Comparison of ENCODE assay signal across 9 cellular contexts in the genomic region with DNA sequence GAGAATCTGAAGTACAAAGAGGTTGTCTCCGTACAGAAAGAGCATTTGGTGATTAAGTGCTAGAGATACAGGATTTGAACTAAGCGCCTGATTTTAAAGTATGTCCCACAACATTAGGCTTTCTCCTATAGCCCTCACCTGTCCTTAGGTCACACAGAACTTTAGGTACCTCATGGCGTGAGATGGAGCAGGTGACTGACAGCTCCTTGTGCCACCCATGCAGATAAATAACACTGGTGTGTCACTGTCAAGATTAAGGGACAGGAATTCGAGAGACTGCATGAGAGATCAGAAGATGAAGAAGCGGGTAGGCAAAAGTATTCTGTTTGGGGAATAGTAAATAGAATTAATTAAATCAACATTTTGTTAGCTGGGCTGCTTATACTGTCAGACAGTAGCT. TPM values are rescaled to one million over a fixed set of nuclear protein-coding genes. Genes with fewer than 3 reads are reported as not detected.
DNase-seq lines count a peak whose midpoint lies in the region; ATAC-seq, FAIRE-seq and TF ChIP-seq lines count a peak whose summit lies in the region.
"Had no signal": no experiment of that assay in that cellular context is flagged by ENCODE, and none has a peak within 500 bp of the region (broad histone marks: within the 10 kb centered on the region; RNA-seq: fewer than 3 reads in every experiment).

No MANE protein-coding gene starts in this region.

- H3K4me3 Mint-ChIP-seq in T-helper 17 cell: peak overlapping the region; percentile 95

- TF ChIP-seq EP300 in HepG2 (IDR thresholded peaks at IDR 0.05; ENCODE audit: low read depth in 2 of 2, low read length in 2 of 2) (no peak), HepG2 (CRISPR knock-in tag; IDR thresholded peaks at IDR 0.05; ENCODE audit: borderline replicate concordance) (no peak)

- peaks cover 28% of the 10 kb centered on the region for H3K4me1 Mint-ChIP-seq in T-helper 17 cell

- H3K79me2 ChIP-seq in HepG2 (ENCODE audit: insufficient read depth, low read length) (peaks cover 16% of the 10 kb centered on the region), hepatocyte (peaks cover 12% of the 10 kb centered on the region)

- DNase-seq in HepG2 (ENCODE audit: low spot score) (no peak), right lobe of liver (no peak), T-helper 17 cell (no peak), hepatocyte (ENCODE audit: low spot score) (no peak), NOMO-1 treated with DMSO at 0.1 percent for 48 hours (lab: John Stamatoyannopoulos, UW; ENCODE audit: unreplicated experiment) (no peak), esophagus squamous epithelium (lab: John Stamatoyannopoulos, UW) (no peak), NCI-H146 (lab: John Stamatoyannopoulos, UW) (no peak)
- DNase-seq: stimulated activated naive CD4-positive, alpha-beta T cell had no signal

- in situ Hi-C loops in HepG2 (cut with HindIII; ENCODE audit: extremely low pct_ligation_motif_present, low pct_unique_long_range_greater_than_20kb): no loop called here

- H3K9me3 ChIP-seq in HepG2 (ENCODE audit: low read length) (no peaks in the 10 kb centered on the region), right lobe of liver (no peaks in the 10 kb centered on the region), T-helper 17 cell (ENCODE audit: control insufficient read depth, low read length, poor library complexity, severe bottlenecking) (no peaks in the 10 kb centered on the region), hepatocyte (ENCODE audit: low read depth) (no peaks in the 10 kb centered on the region), esophagus squamous epithelium (no peaks in the 10 kb centered on the region)

- peaks cover 28% of the 10 kb centered on the region for H3K4me1 ChIP-seq in HepG2 (ENCODE audit: insufficient read depth, low read length)
- H3K4me1 ChIP-seq in right lobe of liver: peaks cover 0 to 8% (median 0%) of the 10 kb centered on the region in 4 donors
- no peaks in the 10 kb centered on the region for H3K4me1 ChIP-seq in hepatocyte (ENCODE audit: insufficient read depth)
- H3K4me1 ChIP-seq in esophagus squamous epithelium: peaks cover 4 to 20% (median 7%) of the 10 kb centered on the region in 3 donors

- no peak for TF ChIP-seq RAD21 in HepG2 (CRISPR knock-in tag; IDR thresholded peaks at IDR 0.05)

- CTCF ChIA-PET in HepG2 (lab: Yijun Ruan, JAX; ENCODE audit: low intra/inter-chr PET ratio, low total read pairs): no interaction called here

- no peak for ATAC-seq in HepG2
- no peak for ATAC-seq in right lobe of liver
- ATAC-seq in T-helper 17 cell: no peak
- no peak for ATAC-seq in GM21717 (IDR thresholded peaks at IDR 0.05; ENCODE audit: unreplicated experiment)

- H3K9ac ChIP-seq in HepG2 (ENCODE audit: insufficient read depth, low read depth, low read length): peak overlapping the region; percentile 73

- H3K4me2 ChIP-seq in HepG2 (ENCODE audit: low read depth, low read length) (peak overlapping the region; percentile 87), hepatocyte (peak overlapping the region; percentile 77)

- peak overlapping the region; percentile 82 to 97 (median 94); a peak in 5 of 6 replicates for H3K4me3 ChIP-seq in HepG2 (replicated peaks in 1 of 3; ENCODE audit: insufficient read depth in 1 of 3, low read depth in 2 of 3, low read length in 3 of 3)
- H3K4me3 ChIP-seq in right lobe of liver: no peak overlapping the region
- no peak overlapping the region for H3K4me3 ChIP-seq in hepatocyte
- peak overlapping the region in 1 of 4 donors; percentile 67 for H3K4me3 ChIP-seq in esophagus squamous epithelium

- peak overlapping the region; percentile 94 for H3K27ac Mint-ChIP-seq in T-helper 17 cell

- no peak for FAIRE-seq in HepG2 (lab: Jason Lieb, UNC)

- no peaks in the 10 kb centered on the region; a peak in 1 of 5 replicates for H3K27me3 ChIP-seq in HepG2 (ENCODE audit: control insufficient read depth in 1 of 2, insufficient read depth in 2 of 2, low read length in 2 of 2)
- H3K27me3 ChIP-seq in right lobe of liver: no peaks in the 10 kb centered on the region
- H3K27me3 ChIP-seq in hepatocyte: no peaks in the 10 kb centered on the region
- H3K27me3 ChIP-seq in esophagus squamous epithelium: no peaks in the 10 kb centered on the region

- H4K20me1 ChIP-seq in HepG2 (ENCODE audit: insufficient read depth, low read length): no peaks in the 10 kb centered on the region
- H4K20me1 ChIP-seq in hepatocyte (ENCODE audit: insufficient read depth, poor library complexity, severe bottlenecking): no peaks in the 10 kb centered on the region

- H3K27me3 Mint-ChIP-seq in T-helper 17 cell: no peaks in the 10 kb centered on the region

- H3K27ac ChIP-seq in HepG2 (ENCODE audit: extremely low read length, insufficient read depth, low read length) (peak overlapping the region; percentile 78), right lobe of liver (no peak overlapping the region), hepatocyte (no peak overlapping the region), esophagus squamous epithelium (no peak overlapping the region)

- peaks cover 2% of the 10 kb centered on the region for H3K36me3 Mint-ChIP-seq in T-helper 17 cell (ENCODE audit: low read depth)

- intact Hi-C loops in HepG2 (cut with micrococcal nuclease; ENCODE audit: unreplicated experiment): no loop called here
- intact Hi-C loops in right lobe of liver (cut with DNase I): no loop called here
- intact Hi-C loops in esophagus squamous epithelium (cut with DNase I): loop anchor here (10.0 kb wide), 1 partner anchor 167 kb away; the partner anchor contains the start of gene FES

- TF ChIP-seq CTCF in HepG2 (CRISPR knock-in tag; IDR thresholded peaks at IDR 0.05): no peak
- no peak for TF ChIP-seq CTCF in right lobe of liver (IDR thresholded peaks at IDR 0.05)
- no peak for TF ChIP-seq CTCF in hepatocyte (IDR thresholded peaks at IDR 0.05; ENCODE audit: poor library complexity)
- no peak for TF ChIP-seq CTCF in esophagus squamous epithelium (IDR thresholded peaks at IDR 0.05)

- H3K9me2 ChIP-seq in hepatocyte (replicated peaks; ENCODE audit: insufficient read depth): no peaks in the 10 kb centered on the region

- POLR2A ChIA-PET in HepG2 (lab: Yijun Ruan, JAX): no interaction called here

- no peaks in the 10 kb centered on the region for H3K36me3 ChIP-seq in HepG2 (replicated peaks in 1 of 2; ENCODE audit: control insufficient read depth in 1 of 2, insufficient read depth in 2 of 2, low read length in 2 of 2)
- no peaks in the 10 kb centered on the region for H3K36me3 ChIP-seq in right lobe of liver
- H3K36me3 ChIP-seq in hepatocyte (replicated peaks; ENCODE audit: insufficient read depth, low read depth): no peaks in the 10 kb centered on the region
- no peaks in the 10 kb centered on the region for H3K36me3 ChIP-seq in esophagus squamous epithelium

- H2AFZ ChIP-seq in HepG2 (ENCODE audit: low read length): no peak overlapping the region
- no peak overlapping the region for H2AFZ ChIP-seq in hepatocyte

- WGBS in HepG2 (ENCODE audit: low lambda C conversion rate): 51% methylated on average over 5 of the region's 5 CpGs
- 60% methylated on average over 5 of the region's 5 CpGs for WGBS in right lobe of liver (ENCODE audit: insufficient coverage, low coverage, low lambda C conversion rate, missing lambda C conversion rate)
- 69% methylated on average over 5 of the region's 5 CpGs for WGBS in hepatocyte (ENCODE audit: low lambda C conversion rate, missing lambda C conversion rate)
- 52 to 53% methylated on average over 4 to 5 of the region's 5 CpGs for WGBS in esophagus squamous epithelium, 2 donors

- TSS peak; percentile 80 for BruUV-seq in HepG2 (replicated peaks; lab: Mats Ljungman, UMichigan)

- TF ChIP-seq POLR2A in HepG2 (IDR thresholded peaks at IDR 0.05; ENCODE audit: insufficient read depth in 1 of 2, low read depth in 2 of 2, low read length in 2 of 2): no peak
- TF ChIP-seq POLR2A in right lobe of liver (IDR thresholded peaks at IDR 0.05): no peak
- TF ChIP-seq POLR2A in esophagus squamous epithelium (IDR thresholded peaks at IDR 0.05): no peak

TF ChIP-seq in HepG2, 621 proteins besides CTCF, POLR2A, EP300 and RAD21 (continues in another document):
- TF ChIP-seq TEAD2 (CRISPR knock-in tag; IDR thresholded peaks at IDR 0.05) (no peak), ZNF496 (CRISPR knock-in tag; IDR thresholded peaks at IDR 0.05; ENCODE audit: insufficient replicate concordance) (no peak), ZNF615 (CRISPR knock-in tag; IDR thresholded peaks at IDR 0.05; ENCODE audit: borderline replicate concordance) (no peak), RFXANK (CRISPR knock-in tag; IDR thresholded peaks at IDR 0.05) (no peak), NR2F1 (CRISPR knock-in tag; IDR thresholded peaks at IDR 0.05) (no peak), PAX8 (CRISPR knock-in tag; IDR thresholded peaks at IDR 0.05; ENCODE audit: borderline replicate concordance) (no peak), ZNF343 (CRISPR knock-in tag; IDR thresholded peaks at IDR 0.05) (no peak), ARNT (IDR thresholded peaks at IDR 0.05) (no peak), ZBTB7A (CRISPR knock-in tag; IDR thresholded peaks at IDR 0.05) (no peak)

RNA-seq across cellular contexts. Expression of gene BLM, which starts 1.1 kb away (rescaled TPM):
- 11.8 and 17.4 TPM in 2 replicates for total RNA-seq in HepG2 (2016; rRNA removed; fragmentation: Illumina TruSeq; extraction: Trizol)
- 2.2 and 2.6 TPM in 2 replicates for total RNA-seq in HepG2 (2016; cell fraction: cytosol; rRNA removed; fragmentation: Illumina TruSeq; extraction: Trizol; ENCODE audit: low read depth)
- 10.5 and 15.0 TPM in 2 replicates for total RNA-seq in HepG2 (2016; cell fraction: insoluble cytoplasmic fraction; rRNA removed; fragmentation: Illumina TruSeq; extraction: Trizol)
- total RNA-seq in HepG2 (2016; cell fraction: membrane; rRNA removed; fragmentation: Illumina TruSeq; extraction: Trizol): 3.6 and 3.8 TPM in 2 replicates
- 12.3 and 13.7 TPM in 2 replicates for total RNA-seq in HepG2 (2016; cell fraction: nucleus; rRNA removed; fragmentation: Illumina TruSeq; extraction: Trizol)
- polyA plus RNA-seq in HepG2 (2011; rRNA removed): 2.8 and 5.1 TPM in 2 replicates
- 1.1 and 1.5 TPM in 2 replicates for polyA plus RNA-seq in HepG2 (2011; cell fraction: cytosol; rRNA removed)
- polyA plus RNA-seq in HepG2 (2011; cell fraction: nucleus; rRNA removed): 2.3 and 2.9 TPM in 2 replicates
- polyA plus RNA-seq in HepG2 (2012): 0.87 and 4.0 TPM in 2 replicates
- 0.60 and 0.83 TPM in 2 replicates for polyA plus RNA-seq in HepG2 (2016; cell fraction: cytosol; fragmentation: Illumina TruSeq; extraction: Trizol; ENCODE audit: low read depth)
- polyA plus RNA-seq in HepG2 (2016; cell fraction: insoluble cytoplasmic fraction; fragmentation: Illumina TruSeq; extraction: Trizol; ENCODE audit: low read depth): 14.9 and 15.0 TPM in 2 replicates
- polyA plus RNA-seq in HepG2 (2016; cell fraction: membrane; fragmentation: Illumina TruSeq; extraction: Trizol; ENCODE audit: low read depth): 1.5 and 1.7 TPM in 2 replicates
- 15.5 and 15.9 TPM in 2 replicates for polyA plus RNA-seq in HepG2 (2016; cell fraction: nucleus; fragmentation: Illumina TruSeq; extraction: Trizol; ENCODE audit: insufficient read depth, low read depth)
- polyA minus RNA-seq in HepG2 (2011; rRNA and poly(A)+ RNA removed; ENCODE audit: low replicate concordance): 4.0 and 28.3 TPM in 2 replicates
- 2.6 and 3.3 TPM in 2 replicates for polyA minus RNA-seq in HepG2 (2011; cell fraction: cytosol; rRNA and poly(A)+ RNA removed)
- polyA minus RNA-seq in HepG2 (2011; cell fraction: nucleus; rRNA and poly(A)+ RNA removed): 4.2 and 5.9 TPM in 2 replicates
- total RNA-seq in right lobe of liver: 1 to 10 TPM in 2 of 6 experiments, under 1 TPM in 4; 0.20 to 2.3 (median 0.45) TPM
- 1 to 10 TPM; 7.8 to 8.8 TPM for total RNA-seq in T-helper 17 cell
- 3.5 and 4.3 TPM in 2 replicates for total RNA-seq in hepatocyte
- 1.7 and 2.9 TPM in 2 replicates for polyA plus RNA-seq in hepatocyte
- total RNA-seq in esophagus squamous epithelium: 1 to 10 TPM; 1.3 to 3.4 (median 2.0) TPM

Comparison
In these comparisons a context has a peak if more than half of its experiments do, and no peak if none do; other contexts are left out.
1. H3K4me3 ChIP-seq: peak in HepG2 (3 of 3); none in right lobe of liver (0 of 3) and hepatocyte (single experiment).